11 cellular contexts compared by ENCODE assay signal in genomic region chr9:20209421-20210340, GRCh38.
DNase-seq lines count a peak whose midpoint lies in the region; ATAC-seq lines count a peak whose summit lies in the region.
"Had no signal": no experiment of that assay in that cellular context is flagged by ENCODE, and none has a peak within 500 bp of the region (broad histone marks: within the 10 kb centered on the region; RNA-seq: fewer than 3 reads in every experiment).

No MANE protein-coding gene starts in this region.

- no peaks in the 10 kb centered on the region for H3K9me3 Mint-ChIP-seq in central memory CD8-positive, alpha-beta T cell

- peak; percentile 40 for ATAC-seq in HG02981 (IDR thresholded peaks at IDR 0.05; ENCODE audit: unreplicated experiment)
- ATAC-seq in central memory CD8-positive, alpha-beta T cell (replicated peaks; ENCODE audit: extremely low read depth, poor library complexity, severe bottlenecking), result peak; percentile 78
- ATAC-seq in GM21515 (IDR thresholded peaks at IDR 0.05; ENCODE audit: unreplicated experiment), result no peak
- no peak for ATAC-seq in GM18873 (IDR thresholded peaks at IDR 0.05; ENCODE audit: low FRiP score, unreplicated experiment)
- ATAC-seq: heart left ventricle had no signal

- peak in 2 of 3 experiments; percentile 38 to 49 for DNase-seq in activated CD8-positive, alpha-beta memory T cell treated with anti-CD3 and anti-CD28 coated beads for 48 hours (ENCODE audit: low read depth in 2 of 3, low spot score in 2 of 3)
- no peak for DNase-seq in central memory CD8-positive, alpha-beta T cell (ENCODE audit: low spot score in 2 of 2)
- DNase-seq in stimulated activated CD8-positive, alpha-beta memory T cell treated with anti-CD3 and anti-CD28 coated beads, Interleukin-7, amount 100 ng/mL, for 4 hours (ENCODE audit: low read depth in 2 of 2), result peak; percentile 43 to 58
- DNase-seq in NCI-H1048 (lab: John Stamatoyannopoulos, UW), result no peak
- DNase-seq: heart left ventricle, midbrain, NCI-H774, small intestine had no signal

- H3K36me3 Mint-ChIP-seq in central memory CD8-positive, alpha-beta T cell (ENCODE audit: insufficient read depth), result no peaks in the 10 kb centered on the region

- H3K27ac Mint-ChIP-seq in central memory CD8-positive, alpha-beta T cell (ENCODE audit: low read depth), result peak overlapping the region; percentile 64

- peak overlapping the region; percentile 31 for H3K4me3 Mint-ChIP-seq in central memory CD8-positive, alpha-beta T cell

- no peaks in the 10 kb centered on the region for H3K27me3 Mint-ChIP-seq in central memory CD8-positive, alpha-beta T cell

- H3K4me1 Mint-ChIP-seq in central memory CD8-positive, alpha-beta T cell, result peaks cover 29% of the 10 kb centered on the region

Comparison
In these comparisons a context has a peak if more than half of its experiments do, and no peak if none do; other contexts are left out.
1. ATAC-seq: peak in HG02981 (single experiment) and central memory CD8-positive, alpha-beta T cell (single experiment); none in GM21515 (single experiment) and GM18873 (single experiment).
2. DNase-seq: peak in activated CD8-positive, alpha-beta memory T cell treated with anti-CD3 and anti-CD28 coated beads for 48 hours (2 of 3) and stimulated activated CD8-positive, alpha-beta memory T cell treated with anti-CD3 and anti-CD28 coated beads, Interleukin-7, amount 100 ng/mL, for 4 hours (2 of 2); none in central memory CD8-positive, alpha-beta T cell (0 of 2) and NCI-H1048 (single experiment).